ENCODE assay signal across 2 cellular contexts in the genomic region with DNA sequence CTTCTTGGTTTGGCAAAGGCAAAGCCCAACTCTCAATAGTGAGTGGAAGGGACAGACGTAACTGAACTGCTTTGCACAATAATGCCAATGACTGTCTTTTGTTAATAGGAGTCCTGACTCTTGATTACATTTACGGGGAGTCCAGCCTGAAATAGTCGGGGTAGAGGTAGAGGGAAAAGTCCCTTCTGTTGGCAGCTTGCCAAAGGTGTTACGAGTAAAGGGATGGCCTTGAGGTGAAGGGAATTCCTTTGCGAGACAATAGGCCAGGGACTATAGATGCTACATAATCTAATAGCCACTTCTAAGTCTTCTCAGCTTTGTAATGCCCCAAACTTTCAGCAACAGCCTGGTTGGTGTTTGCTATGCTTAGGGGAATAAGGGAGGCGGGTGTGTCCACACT.
TF ChIP-seq lines count a peak whose summit lies in the region.

No MANE protein-coding gene starts in this region.

TF ChIP-seq in GM23338, 12 proteins besides CTCF, POLR2A, EP300 and RAD21:
- no peak for TF ChIP-seq ZNF114 (CRISPR knock-in tag; IDR thresholded peaks at IDR 0.05)
- no peak for TF ChIP-seq STAT1 (IDR thresholded peaks at IDR 0.05; ENCODE audit: unreplicated experiment)
- TF ChIP-seq, protein P1, sequence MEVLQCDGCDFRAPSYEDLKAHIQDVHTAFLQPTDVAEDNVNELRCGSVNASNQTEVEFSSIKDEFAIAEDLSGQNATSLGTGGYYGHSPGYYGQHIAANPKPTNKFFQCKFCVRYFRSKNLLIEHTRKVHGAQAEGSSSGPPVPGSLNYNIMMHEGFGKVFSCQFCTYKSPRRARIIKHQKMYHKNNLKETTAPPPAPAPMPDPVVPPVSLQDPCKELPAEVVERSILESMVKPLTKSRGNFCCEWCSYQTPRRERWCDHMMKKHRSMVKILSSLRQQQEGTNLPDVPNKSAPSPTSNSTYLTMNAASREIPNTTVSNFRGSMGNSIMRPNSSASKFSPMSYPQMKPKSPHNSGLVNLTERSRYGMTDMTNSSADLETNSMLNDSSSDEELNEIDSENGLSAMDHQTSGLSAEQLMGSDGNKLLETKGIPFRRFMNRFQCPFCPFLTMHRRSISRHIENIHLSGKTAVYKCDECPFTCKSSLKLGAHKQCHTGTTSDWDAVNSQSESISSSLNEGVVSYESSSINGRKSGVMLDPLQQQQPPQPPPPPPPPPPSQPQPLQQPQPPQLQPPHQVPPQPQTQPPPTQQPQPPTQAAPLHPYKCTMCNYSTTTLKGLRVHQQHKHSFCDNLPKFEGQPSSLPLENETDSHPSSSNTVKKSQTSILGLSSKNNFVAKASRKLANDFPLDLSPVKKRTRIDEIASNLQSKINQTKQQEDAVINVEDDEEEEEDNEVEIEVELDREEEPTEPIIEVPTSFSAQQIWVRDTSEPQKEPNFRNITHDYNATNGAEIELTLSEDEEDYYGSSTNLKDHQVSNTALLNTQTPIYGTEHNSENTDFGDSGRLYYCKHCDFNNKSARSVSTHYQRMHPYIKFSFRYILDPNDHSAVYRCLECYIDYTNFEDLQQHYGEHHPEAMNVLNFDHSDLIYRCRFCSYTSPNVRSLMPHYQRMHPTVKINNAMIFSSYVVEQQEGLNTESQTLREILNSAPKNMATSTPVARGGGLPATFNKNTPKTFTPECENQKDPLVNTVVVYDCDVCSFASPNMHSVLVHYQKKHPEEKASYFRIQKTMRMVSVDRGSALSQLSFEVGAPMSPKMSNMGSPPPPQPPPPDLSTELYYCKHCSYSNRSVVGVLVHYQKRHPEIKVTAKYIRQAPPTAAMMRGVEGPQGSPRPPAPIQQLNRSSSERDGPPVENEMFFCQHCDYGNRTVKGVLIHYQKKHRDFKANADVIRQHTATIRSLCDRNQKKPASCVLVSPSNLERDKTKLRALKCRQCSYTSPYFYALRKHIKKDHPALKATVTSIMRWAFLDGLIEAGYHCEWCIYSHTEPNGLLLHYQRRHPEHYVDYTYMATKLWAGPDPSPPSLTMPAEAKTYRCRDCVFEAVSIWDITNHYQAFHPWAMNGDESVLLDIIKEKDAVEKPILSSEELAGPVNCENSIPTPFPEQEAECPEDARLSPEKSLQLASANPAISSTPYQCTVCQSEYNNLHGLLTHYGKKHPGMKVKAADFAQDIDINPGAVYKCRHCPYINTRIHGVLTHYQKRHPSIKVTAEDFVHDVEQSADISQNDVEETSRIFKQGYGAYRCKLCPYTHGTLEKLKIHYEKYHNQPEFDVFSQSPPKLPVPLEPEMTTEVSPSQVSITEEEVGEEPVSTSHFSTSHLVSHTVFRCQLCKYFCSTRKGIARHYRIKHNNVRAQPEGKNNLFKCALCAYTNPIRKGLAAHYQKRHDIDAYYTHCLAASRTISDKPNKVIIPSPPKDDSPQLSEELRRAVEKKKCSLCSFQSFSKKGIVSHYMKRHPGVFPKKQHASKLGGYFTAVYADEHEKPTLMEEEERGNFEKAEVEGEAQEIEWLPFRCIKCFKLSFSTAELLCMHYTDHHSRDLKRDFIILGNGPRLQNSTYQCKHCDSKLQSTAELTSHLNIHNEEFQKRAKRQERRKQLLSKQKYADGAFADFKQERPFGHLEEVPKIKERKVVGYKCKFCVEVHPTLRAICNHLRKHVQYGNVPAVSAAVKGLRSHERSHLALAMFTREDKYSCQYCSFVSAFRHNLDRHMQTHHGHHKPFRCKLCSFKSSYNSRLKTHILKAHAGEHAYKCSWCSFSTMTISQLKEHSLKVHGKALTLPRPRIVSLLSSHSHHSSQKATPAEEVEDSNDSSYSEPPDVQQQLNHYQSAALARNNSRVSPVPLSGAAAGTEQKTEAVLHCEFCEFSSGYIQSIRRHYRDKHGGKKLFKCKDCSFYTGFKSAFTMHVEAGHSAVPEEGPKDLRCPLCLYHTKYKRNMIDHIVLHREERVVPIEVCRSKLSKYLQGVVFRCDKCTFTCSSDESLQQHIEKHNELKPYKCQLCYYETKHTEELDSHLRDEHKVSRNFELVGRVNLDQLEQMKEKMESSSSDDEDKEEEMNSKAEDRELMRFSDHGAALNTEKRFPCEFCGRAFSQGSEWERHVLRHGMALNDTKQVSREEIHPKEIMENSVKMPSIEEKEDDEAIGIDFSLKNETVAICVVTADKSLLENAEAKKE (CRISPR knock-in tag; IDR thresholded peaks at IDR 0.05), result no peak
- TF ChIP-seq, protein P2, sequence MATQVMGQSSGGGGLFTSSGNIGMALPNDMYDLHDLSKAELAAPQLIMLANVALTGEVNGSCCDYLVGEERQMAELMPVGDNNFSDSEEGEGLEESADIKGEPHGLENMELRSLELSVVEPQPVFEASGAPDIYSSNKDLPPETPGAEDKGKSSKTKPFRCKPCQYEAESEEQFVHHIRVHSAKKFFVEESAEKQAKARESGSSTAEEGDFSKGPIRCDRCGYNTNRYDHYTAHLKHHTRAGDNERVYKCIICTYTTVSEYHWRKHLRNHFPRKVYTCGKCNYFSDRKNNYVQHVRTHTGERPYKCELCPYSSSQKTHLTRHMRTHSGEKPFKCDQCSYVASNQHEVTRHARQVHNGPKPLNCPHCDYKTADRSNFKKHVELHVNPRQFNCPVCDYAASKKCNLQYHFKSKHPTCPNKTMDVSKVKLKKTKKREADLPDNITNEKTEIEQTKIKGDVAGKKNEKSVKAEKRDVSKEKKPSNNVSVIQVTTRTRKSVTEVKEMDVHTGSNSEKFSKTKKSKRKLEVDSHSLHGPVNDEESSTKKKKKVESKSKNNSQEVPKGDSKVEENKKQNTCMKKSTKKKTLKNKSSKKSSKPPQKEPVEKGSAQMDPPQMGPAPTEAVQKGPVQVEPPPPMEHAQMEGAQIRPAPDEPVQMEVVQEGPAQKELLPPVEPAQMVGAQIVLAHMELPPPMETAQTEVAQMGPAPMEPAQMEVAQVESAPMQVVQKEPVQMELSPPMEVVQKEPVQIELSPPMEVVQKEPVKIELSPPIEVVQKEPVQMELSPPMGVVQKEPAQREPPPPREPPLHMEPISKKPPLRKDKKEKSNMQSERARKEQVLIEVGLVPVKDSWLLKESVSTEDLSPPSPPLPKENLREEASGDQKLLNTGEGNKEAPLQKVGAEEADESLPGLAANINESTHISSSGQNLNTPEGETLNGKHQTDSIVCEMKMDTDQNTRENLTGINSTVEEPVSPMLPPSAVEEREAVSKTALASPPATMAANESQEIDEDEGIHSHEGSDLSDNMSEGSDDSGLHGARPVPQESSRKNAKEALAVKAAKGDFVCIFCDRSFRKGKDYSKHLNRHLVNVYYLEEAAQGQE (IDR thresholded peaks at IDR 0.05; ENCODE audit: unreplicated experiment), result no peak
- no peak for TF ChIP-seq EZH2 (IDR thresholded peaks at IDR 0.05; ENCODE audit: low read depth, unreplicated experiment)
- no peak for TF ChIP-seq POLR2AphosphoS5 (IDR thresholded peaks at IDR 0.05; ENCODE audit: low read depth)
- TF ChIP-seq NANOG (IDR thresholded peaks at IDR 0.05; ENCODE audit: borderline replicate concordance), result no peak

TF ChIP-seq in WTC11, 78 proteins besides CTCF, POLR2A, EP300 and RAD21:
- TF ChIP-seq, protein P3, sequence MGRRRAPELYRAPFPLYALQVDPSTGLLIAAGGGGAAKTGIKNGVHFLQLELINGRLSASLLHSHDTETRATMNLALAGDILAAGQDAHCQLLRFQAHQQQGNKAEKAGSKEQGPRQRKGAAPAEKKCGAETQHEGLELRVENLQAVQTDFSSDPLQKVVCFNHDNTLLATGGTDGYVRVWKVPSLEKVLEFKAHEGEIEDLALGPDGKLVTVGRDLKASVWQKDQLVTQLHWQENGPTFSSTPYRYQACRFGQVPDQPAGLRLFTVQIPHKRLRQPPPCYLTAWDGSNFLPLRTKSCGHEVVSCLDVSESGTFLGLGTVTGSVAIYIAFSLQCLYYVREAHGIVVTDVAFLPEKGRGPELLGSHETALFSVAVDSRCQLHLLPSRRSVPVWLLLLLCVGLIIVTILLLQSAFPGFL (CRISPR knock-in tag; IDR thresholded peaks at IDR 0.05; ENCODE audit: borderline replicate concordance), result no peak
- TF ChIP-seq, protein P4, sequence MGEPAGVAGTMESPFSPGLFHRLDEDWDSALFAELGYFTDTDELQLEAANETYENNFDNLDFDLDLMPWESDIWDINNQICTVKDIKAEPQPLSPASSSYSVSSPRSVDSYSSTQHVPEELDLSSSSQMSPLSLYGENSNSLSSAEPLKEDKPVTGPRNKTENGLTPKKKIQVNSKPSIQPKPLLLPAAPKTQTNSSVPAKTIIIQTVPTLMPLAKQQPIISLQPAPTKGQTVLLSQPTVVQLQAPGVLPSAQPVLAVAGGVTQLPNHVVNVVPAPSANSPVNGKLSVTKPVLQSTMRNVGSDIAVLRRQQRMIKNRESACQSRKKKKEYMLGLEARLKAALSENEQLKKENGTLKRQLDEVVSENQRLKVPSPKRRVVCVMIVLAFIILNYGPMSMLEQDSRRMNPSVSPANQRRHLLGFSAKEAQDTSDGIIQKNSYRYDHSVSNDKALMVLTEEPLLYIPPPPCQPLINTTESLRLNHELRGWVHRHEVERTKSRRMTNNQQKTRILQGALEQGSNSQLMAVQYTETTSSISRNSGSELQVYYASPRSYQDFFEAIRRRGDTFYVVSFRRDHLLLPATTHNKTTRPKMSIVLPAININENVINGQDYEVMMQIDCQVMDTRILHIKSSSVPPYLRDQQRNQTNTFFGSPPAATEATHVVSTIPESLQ (CRISPR knock-in tag; IDR thresholded peaks at IDR 0.05), result no peak
- no peak for TF ChIP-seq ZBTB21 (CRISPR knock-in tag; IDR thresholded peaks at IDR 0.05; ENCODE audit: borderline replicate concordance)
- TF ChIP-seq FOXP1 (CRISPR knock-in tag; IDR thresholded peaks at IDR 0.05; ENCODE audit: borderline replicate concordance), result no peak
- no peak for TF ChIP-seq SP1 (CRISPR knock-in tag; conservative IDR thresholded peaks at IDR 0.05)
- no peak for TF ChIP-seq ETV6 (CRISPR knock-in tag; IDR thresholded peaks at IDR 0.05)
- TF ChIP-seq ZNF671 (CRISPR knock-in tag; IDR thresholded peaks at IDR 0.05), result no peak
- TF ChIP-seq NFYB (CRISPR knock-in tag; conservative IDR thresholded peaks at IDR 0.05; ENCODE audit: low read depth), result no peak
- TF ChIP-seq MYBL2 (CRISPR knock-in tag; IDR thresholded peaks at IDR 0.05), result no peak
- TF ChIP-seq, protein P5, sequence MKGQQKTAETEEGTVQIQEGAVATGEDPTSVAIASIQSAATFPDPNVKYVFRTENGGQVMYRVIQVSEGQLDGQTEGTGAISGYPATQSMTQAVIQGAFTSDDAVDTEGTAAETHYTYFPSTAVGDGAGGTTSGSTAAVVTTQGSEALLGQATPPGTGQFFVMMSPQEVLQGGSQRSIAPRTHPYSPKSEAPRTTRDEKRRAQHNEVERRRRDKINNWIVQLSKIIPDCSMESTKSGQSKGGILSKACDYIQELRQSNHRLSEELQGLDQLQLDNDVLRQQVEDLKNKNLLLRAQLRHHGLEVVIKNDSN (CRISPR knock-in tag; IDR thresholded peaks at IDR 0.05), result no peak
- TF ChIP-seq, protein P6, sequence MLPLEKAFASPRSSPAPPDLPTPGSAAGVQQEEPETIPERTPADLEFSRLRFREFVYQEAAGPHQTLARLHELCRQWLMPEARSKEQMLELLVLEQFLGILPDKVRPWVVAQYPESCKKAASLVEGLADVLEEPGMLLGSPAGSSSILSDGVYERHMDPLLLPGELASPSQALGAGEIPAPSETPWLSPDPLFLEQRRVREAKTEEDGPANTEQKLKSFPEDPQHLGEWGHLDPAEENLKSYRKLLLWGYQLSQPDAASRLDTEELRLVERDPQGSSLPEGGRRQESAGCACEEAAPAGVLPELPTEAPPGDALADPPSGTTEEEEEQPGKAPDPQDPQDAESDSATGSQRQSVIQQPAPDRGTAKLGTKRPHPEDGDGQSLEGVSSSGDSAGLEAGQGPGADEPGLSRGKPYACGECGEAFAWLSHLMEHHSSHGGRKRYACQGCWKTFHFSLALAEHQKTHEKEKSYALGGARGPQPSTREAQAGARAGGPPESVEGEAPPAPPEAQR (CRISPR knock-in tag; IDR thresholded peaks at IDR 0.05), result no peak
- no peak for TF ChIP-seq FOXJ3 (CRISPR knock-in tag; IDR thresholded peaks at IDR 0.05; ENCODE audit: borderline replicate concordance)
- TF ChIP-seq KAT7 (CRISPR knock-in tag; IDR thresholded peaks at IDR 0.05; ENCODE audit: borderline replicate concordance), result no peak
- no peak for TF ChIP-seq ESRRA (CRISPR knock-in tag; IDR thresholded peaks at IDR 0.05; ENCODE audit: borderline replicate concordance)
- no peak for TF ChIP-seq NR3C1 (CRISPR knock-in tag; conservative IDR thresholded peaks at IDR 0.05; ENCODE audit: low read depth)
- TF ChIP-seq JAZF1 (CRISPR knock-in tag; IDR thresholded peaks at IDR 0.05), result no peak
- TF ChIP-seq TEAD1 (CRISPR knock-in tag; IDR thresholded peaks at IDR 0.05), result no peak
